ENCODE assay signal across 21 cellular contexts in the genomic region with DNA sequence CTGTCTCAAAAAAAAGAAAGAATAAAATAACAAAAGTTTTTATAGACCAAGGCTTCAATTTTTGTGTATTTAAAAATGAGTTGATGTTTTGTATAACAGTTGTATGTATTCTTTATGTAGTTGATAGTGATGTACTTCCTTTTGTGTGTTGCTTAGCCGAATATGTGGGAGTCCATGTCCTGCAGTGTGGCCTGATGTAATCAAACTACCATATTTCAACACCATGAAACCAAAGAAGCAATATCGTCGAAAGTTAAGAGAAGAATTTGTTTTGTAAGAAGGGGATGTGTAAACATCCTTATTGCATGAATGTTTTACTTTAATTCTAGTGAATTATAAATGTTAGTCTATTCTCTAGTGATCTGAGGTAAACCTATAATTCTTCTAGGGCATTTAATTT. TPM values are rescaled to one million over a fixed set of nuclear protein-coding genes. Genes with fewer than 3 reads are reported as not detected.
DNase-seq lines count a peak whose midpoint lies in the region; ATAC-seq and TF ChIP-seq lines count a peak whose summit lies in the region.
"Had no signal": no experiment of that assay in that cellular context is flagged by ENCODE, and none has a peak within 500 bp of the region (broad histone marks: within the 10 kb centered on the region; RNA-seq: fewer than 3 reads in every experiment).

No MANE protein-coding gene starts in this region.

- in situ Hi-C loops in Panc1 (cut with HindIII; ENCODE audit: low pct_unique_long_range_greater_than_20kb, low sequenced_read_pairs) = no loop called here

- H3K9me3 ChIP-seq in Panc1 (ENCODE audit: control insufficient read depth, insufficient read depth, low read depth, low read length) (no peaks in the 10 kb centered on the region), upper lobe of right lung (no peaks in the 10 kb centered on the region)
- H3K9me3 ChIP-seq: thyroid gland had no signal

- intact Hi-C loops in activated naive CD4-positive, alpha-beta T cell treated with anti-CD3 and anti-CD28 coated beads for 36 hours (cut with micrococcal nuclease) = no loop called here
- intact Hi-C loops in Panc1 (cut with micrococcal nuclease; ENCODE audit: unreplicated experiment) (no loop called here), upper lobe of right lung (cut with DNase I) (no loop called here), left cardiac atrium (cut with DNase I) (no loop called here)

- H3K4me3 ChIP-seq in Panc1 (ENCODE audit: low read depth in 2 of 2, low read length in 2 of 2) (no peak overlapping the region), choroid plexus epithelial cell (ENCODE audit: low read depth, low read length) (no peak overlapping the region), upper lobe of right lung (no peak overlapping the region)
- H3K4me3 ChIP-seq: coronary artery, thyroid gland had no signal

- H3K27me3 ChIP-seq in Panc1 (ENCODE audit: control insufficient read depth, insufficient read depth, low read length) (no peaks in the 10 kb centered on the region), upper lobe of right lung (no peaks in the 10 kb centered on the region)
- H3K27me3 ChIP-seq: thyroid gland had no signal

- H3K4me1 ChIP-seq in Panc1 (ENCODE audit: control insufficient read depth, insufficient read depth, low read length) = no peaks in the 10 kb centered on the region
- no peaks in the 10 kb centered on the region for H3K4me1 ChIP-seq in upper lobe of right lung
- H3K4me1 ChIP-seq: thyroid gland had no signal

- CTCF ChIA-PET in activated naive CD4-positive, alpha-beta T cell treated with anti-CD3 and anti-CD28 coated beads for 36 hours (lab: Charles Lee) = interaction anchor here (0.9 to 1.3 kb wide), 2 partner anchors 16 to 182 kb away, joined by 3 to 4 read pairs; no protein-coding TSS in a partner anchor
- CTCF ChIA-PET in activated naive CD4-positive, alpha-beta T cell treated with anti-CD3 and anti-CD28 coated beads, Interleukin-2, amount 10 ng/mL, durations not matched to agents 7 days and 5 days (lab: Charles Lee) = no interaction called here
- CTCF ChIA-PET in Panc1 (lab: Charles Lee) = no interaction called here

- H3K27me3 Mint-ChIP-seq in activated naive CD4-positive, alpha-beta T cell treated with anti-CD3 and anti-CD28 coated beads for 36 hours (ENCODE audit: low read depth) = no peaks in the 10 kb centered on the region
- no peaks in the 10 kb centered on the region for H3K27me3 Mint-ChIP-seq in activated naive CD4-positive, alpha-beta T cell treated with anti-CD3 and anti-CD28 coated beads, Interleukin-2, amount 10 ng/mL, durations not matched to agents 7 days and 5 days
- H3K27me3 Mint-ChIP-seq: CD4-positive, CD25-positive, alpha-beta regulatory T cell had no signal

- H3K27ac Mint-ChIP-seq in activated naive CD4-positive, alpha-beta T cell treated with anti-CD3 and anti-CD28 coated beads for 36 hours = peak overlapping the region; percentile 59
- H3K27ac Mint-ChIP-seq in activated naive CD4-positive, alpha-beta T cell treated with anti-CD3 and anti-CD28 coated beads, Interleukin-2, amount 10 ng/mL, durations not matched to agents 7 days and 5 days = no peak overlapping the region
- H3K27ac Mint-ChIP-seq: CD4-positive, CD25-positive, alpha-beta regulatory T cell had no signal

- peaks cover 2% of the 10 kb centered on the region for H3K36me3 Mint-ChIP-seq in activated naive CD4-positive, alpha-beta T cell treated with anti-CD3 and anti-CD28 coated beads for 36 hours (ENCODE audit: low read depth)
- H3K36me3 Mint-ChIP-seq in activated naive CD4-positive, alpha-beta T cell treated with anti-CD3 and anti-CD28 coated beads, Interleukin-2, amount 10 ng/mL, durations not matched to agents 7 days and 5 days = no peaks in the 10 kb centered on the region

- POLR2A ChIA-PET in Panc1 (lab: Charles Lee) = no interaction called here

- H3K36me3 ChIP-seq in Panc1 (ENCODE audit: control insufficient read depth, insufficient read depth, low read length) = 0 out of 2 replicates have a peak, but pooled peaks cover 5% of the 10 kb centered on the region
- H3K36me3 ChIP-seq in upper lobe of right lung = peaks cover 29% of the 10 kb centered on the region

- H3K27ac ChIP-seq in Panc1 (ENCODE audit: low read length) (peak overlapping the region; percentile 18; the same call in 1 of the 2 replicates), upper lobe of right lung (no peak overlapping the region)
- H3K27ac ChIP-seq: coronary artery, thyroid gland had no signal

- no peak overlapping the region for H3K4me3 Mint-ChIP-seq in activated naive CD4-positive, alpha-beta T cell treated with anti-CD3 and anti-CD28 coated beads for 36 hours
- no peak overlapping the region for H3K4me3 Mint-ChIP-seq in activated naive CD4-positive, alpha-beta T cell treated with anti-CD3 and anti-CD28 coated beads, Interleukin-2, amount 10 ng/mL, durations not matched to agents 7 days and 5 days
- H3K4me3 Mint-ChIP-seq: CD4-positive, CD25-positive, alpha-beta regulatory T cell; neural crest cell had no signal

- DNase-seq in activated naive CD4-positive, alpha-beta T cell treated with anti-CD3 and anti-CD28 coated beads for 36 hours = no peak
- no peak for DNase-seq in activated naive CD4-positive, alpha-beta T cell treated with anti-CD3 and anti-CD28 coated beads, Interleukin-2, amount 10 ng/mL, durations not matched to agents 7 days and 5 days
- DNase-seq in Panc1 (ENCODE audit: low read depth, low spot score) = no peak
- DNase-seq in choroid plexus epithelial cell (ENCODE audit: low read depth) = peak; percentile 82
- no peak for DNase-seq in upper lobe of right lung
- DNase-seq in left cardiac atrium = no peak
- DNase-seq in GM20000 (ENCODE audit: low spot score) = no peak
- DNase-seq: 8988T; activated CD4-positive, alpha-beta T cell treated with anti-CD3 and anti-CD28 coated beads, Interleukin-2, amount 50 U/mL, for 1 hour; activated gamma-delta T cell treated with Interleukin-2 at 50 U/mL for 16 hours; CD4-positive, CD25-positive, alpha-beta regulatory T cell; KBM-7; midbrain; NCI-H1092 treated with DMSO at 0.1 percent for 48 hours; NCI-H69; stimulated activated naive CD4-positive, alpha-beta T cell; SW 1271; thyroid gland had no signal

- ATAC-seq in Panc1 (no peak), upper lobe of right lung (peak; percentile 71), GM18502 (IDR thresholded peaks at IDR 0.05; ENCODE audit: poor library complexity, unreplicated experiment) (no peak), left cardiac atrium (no peak)

- TF ChIP-seq CTCF in Panc1 (IDR thresholded peaks at IDR 0.05) (no peak), choroid plexus epithelial cell (conservative IDR thresholded peaks at IDR 0.05; ENCODE audit: low read depth, low read length) (no peak), upper lobe of right lung (IDR thresholded peaks at IDR 0.05) (no peak), GM20000 (IDR thresholded peaks at IDR 0.05; ENCODE audit: extremely low read depth, missing control alignments) (no peak)

- H3K9me3 Mint-ChIP-seq in activated naive CD4-positive, alpha-beta T cell treated with anti-CD3 and anti-CD28 coated beads for 36 hours = no peaks in the 10 kb centered on the region
- no peaks in the 10 kb centered on the region for H3K9me3 Mint-ChIP-seq in activated naive CD4-positive, alpha-beta T cell treated with anti-CD3 and anti-CD28 coated beads, Interleukin-2, amount 10 ng/mL, durations not matched to agents 7 days and 5 days
- H3K9me3 Mint-ChIP-seq: CD4-positive, CD25-positive, alpha-beta regulatory T cell; neural crest cell had no signal

- H3K4me1 Mint-ChIP-seq in activated naive CD4-positive, alpha-beta T cell treated with anti-CD3 and anti-CD28 coated beads for 36 hours (ENCODE audit: low read depth) = no peaks in the 10 kb centered on the region
- H3K4me1 Mint-ChIP-seq in activated naive CD4-positive, alpha-beta T cell treated with anti-CD3 and anti-CD28 coated beads, Interleukin-2, amount 10 ng/mL, durations not matched to agents 7 days and 5 days = no peaks in the 10 kb centered on the region
- H3K4me1 Mint-ChIP-seq: neural crest cell had no signal

- BruUV-seq in Panc1 (replicated peaks; lab: Mats Ljungman, UMichigan) = no TSS peak

RNA-seq across cellular contexts. Expression of a gene that starts 56.6 kb away (rescaled TPM):
- total RNA-seq in activated naive CD4-positive, alpha-beta T cell treated with anti-CD3 and anti-CD28 coated beads for 36 hours = 10 to 100 TPM; 38.1 to 38.8 TPM
- total RNA-seq in Panc1 (2021; ENCODE audit: unreplicated experiment) (42.6 TPM), upper lobe of right lung (29.7 TPM), left cardiac atrium (10 to 100 TPM; 17.1 to 20.5 TPM)
- 27.2 TPM for polyA plus RNA-seq in Panc1 (2012; ENCODE audit: insufficient read length)

RNA-seq across cellular contexts. Expression of a gene that starts 57.0 kb away (rescaled TPM):
- total RNA-seq in activated naive CD4-positive, alpha-beta T cell treated with anti-CD3 and anti-CD28 coated beads for 36 hours = 1 to 10 TPM in 1 of 2 experiments, under 1 TPM in 1; 0.81 to 1.2 TPM
- total RNA-seq in Panc1 (2021; ENCODE audit: unreplicated experiment) = 3.1 TPM
- polyA plus RNA-seq in Panc1 (2012; ENCODE audit: insufficient read length) = 3.9 TPM
- total RNA-seq in upper lobe of right lung = 4.1 TPM
- total RNA-seq in left cardiac atrium = 1 to 10 TPM; 4.1 to 4.4 TPM
- total RNA-seq: CD4-positive, CD25-positive, alpha-beta regulatory T cell had no signal
